Comparison of ENCODE assay signal across 15 cellular contexts in the genomic region with DNA sequence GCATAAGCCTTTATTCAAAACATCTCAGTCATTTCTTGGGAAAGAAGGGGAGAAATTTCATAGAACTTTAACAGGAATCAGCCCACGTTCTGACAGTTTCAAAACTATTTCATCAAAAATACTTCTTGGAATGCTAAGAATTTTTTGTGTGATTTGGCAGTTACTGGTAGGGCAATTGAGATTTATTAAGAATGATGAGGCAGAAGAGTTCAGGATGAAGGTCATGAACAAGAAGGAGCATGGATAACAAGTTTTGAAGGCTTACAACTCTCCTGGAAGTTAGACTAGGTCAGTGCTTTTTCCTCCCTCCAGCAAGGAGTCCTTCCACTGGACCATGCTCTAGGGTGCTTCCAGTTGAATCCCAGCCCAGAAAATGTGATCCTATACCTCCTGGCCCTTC.
DNase-seq lines count a peak whose midpoint lies in the region; ATAC-seq and TF ChIP-seq lines count a peak whose summit lies in the region.
"Had no signal": no experiment of that assay in that cellular context is flagged by ENCODE, and none has a peak within 500 bp of the region (broad histone marks: within the 10 kb centered on the region; RNA-seq: fewer than 3 reads in every experiment).

No MANE protein-coding gene starts in this region.

- H3K4me3 ChIP-seq in choroid plexus epithelial cell (ENCODE audit: low read depth, low read length): no peak overlapping the region
- no peak overlapping the region for H3K4me3 ChIP-seq in subcutaneous abdominal adipose tissue (ENCODE audit: low read depth in 1 of 5, low read length in 5 of 5)
- no peak overlapping the region for H3K4me3 ChIP-seq in HAP-1
- H3K4me3 ChIP-seq: GM23248 had no signal

- TF ChIP-seq CTCF in choroid plexus epithelial cell (conservative IDR thresholded peaks at IDR 0.05; ENCODE audit: low read depth, low read length) (no peak), omental fat pad (IDR thresholded peaks at IDR 0.05) (no peak)

- peak overlapping the region; percentile 77 for H3K27ac ChIP-seq in subcutaneous abdominal adipose tissue (ENCODE audit: low read depth, low read length)
- H3K27ac ChIP-seq: GM23248 had no signal

- DNase-seq in NCI-H226: peak; percentile 53
- DNase-seq in choroid plexus epithelial cell (ENCODE audit: low read depth): peak; percentile 1
- DNase-seq in omental fat pad (ENCODE audit: low spot score): no peak
- no peak for DNase-seq in activated T-cell treated with anti-CD3 and anti-CD28 coated beads, Interleukin-2, amount 50 U/mL, for 1 hour
- no peak for DNase-seq in HAP-1 (ENCODE audit: low spot score in 2 of 2)
- DNase-seq: ACHN; BE2C; C1 segment of cervical spinal cord; Caco-2; CD4-positive, CD25-positive, alpha-beta regulatory T cell; CD8-positive, alpha-beta memory T cell; GM23248; HCEC 1CT had no signal

- in situ Hi-C loops in HAP-1 (cut with MboI; ENCODE audit: low sequenced_read_pairs): no loop called here

- no peaks in the 10 kb centered on the region for H3K27me3 ChIP-seq in subcutaneous abdominal adipose tissue (ENCODE audit: control insufficient read depth in 5 of 5, insufficient read depth in 4 of 5, low read length in 5 of 5)
- no peaks in the 10 kb centered on the region; the same call in 1 of the 2 replicates for H3K27me3 ChIP-seq in HAP-1 (ENCODE audit: low read depth)
- H3K27me3 ChIP-seq: BE2C had no signal

- H3K9me3 ChIP-seq in subcutaneous abdominal adipose tissue (ENCODE audit: control insufficient read depth in 5 of 5, low read length in 5 of 5): no peaks in the 10 kb centered on the region
- no peaks in the 10 kb centered on the region for H3K9me3 ChIP-seq in HAP-1
- H3K9me3 ChIP-seq: BE2C, Caco-2 had no signal

- ATAC-seq in omental fat pad (ENCODE audit: low FRiP score) (peak; percentile 81), HG03097 (IDR thresholded peaks at IDR 0.05; ENCODE audit: low FRiP score, unreplicated experiment) (no peak)

- no peak overlapping the region for H3K9ac ChIP-seq in subcutaneous abdominal adipose tissue (ENCODE audit: low read length in 5 of 5)
- H3K9ac ChIP-seq: GM23248 had no signal

- H3K36me3 ChIP-seq in subcutaneous abdominal adipose tissue (ENCODE audit: control insufficient read depth in 5 of 5, insufficient read depth in 5 of 5, low read length in 5 of 5): no peaks in the 10 kb centered on the region
- H3K36me3 ChIP-seq in HAP-1 (replicated peaks): no peaks in the 10 kb centered on the region
- H3K36me3 ChIP-seq: BE2C had no signal

- peaks cover 0 to 21% (median 15%) of the 10 kb centered on the region in 5 donors for H3K4me1 ChIP-seq in subcutaneous abdominal adipose tissue (ENCODE audit: control insufficient read depth in 5 of 5, insufficient read depth in 5 of 5, low read length in 5 of 5)
- no peaks in the 10 kb centered on the region for H3K4me1 ChIP-seq in HAP-1
- H3K4me1 ChIP-seq: BE2C, Caco-2 had no signal

Comparison
In these comparisons a context has a peak if more than half of its experiments do, and no peak if none do; other contexts are left out.
1. DNase-seq: peak in NCI-H226 (single experiment) and choroid plexus epithelial cell (single experiment); none in omental fat pad (single experiment), activated T-cell treated with anti-CD3 and anti-CD28 coated beads, Interleukin-2, amount 50 U/mL, for 1 hour (single experiment) and HAP-1 (0 of 2).